In the genomic region with DNA sequence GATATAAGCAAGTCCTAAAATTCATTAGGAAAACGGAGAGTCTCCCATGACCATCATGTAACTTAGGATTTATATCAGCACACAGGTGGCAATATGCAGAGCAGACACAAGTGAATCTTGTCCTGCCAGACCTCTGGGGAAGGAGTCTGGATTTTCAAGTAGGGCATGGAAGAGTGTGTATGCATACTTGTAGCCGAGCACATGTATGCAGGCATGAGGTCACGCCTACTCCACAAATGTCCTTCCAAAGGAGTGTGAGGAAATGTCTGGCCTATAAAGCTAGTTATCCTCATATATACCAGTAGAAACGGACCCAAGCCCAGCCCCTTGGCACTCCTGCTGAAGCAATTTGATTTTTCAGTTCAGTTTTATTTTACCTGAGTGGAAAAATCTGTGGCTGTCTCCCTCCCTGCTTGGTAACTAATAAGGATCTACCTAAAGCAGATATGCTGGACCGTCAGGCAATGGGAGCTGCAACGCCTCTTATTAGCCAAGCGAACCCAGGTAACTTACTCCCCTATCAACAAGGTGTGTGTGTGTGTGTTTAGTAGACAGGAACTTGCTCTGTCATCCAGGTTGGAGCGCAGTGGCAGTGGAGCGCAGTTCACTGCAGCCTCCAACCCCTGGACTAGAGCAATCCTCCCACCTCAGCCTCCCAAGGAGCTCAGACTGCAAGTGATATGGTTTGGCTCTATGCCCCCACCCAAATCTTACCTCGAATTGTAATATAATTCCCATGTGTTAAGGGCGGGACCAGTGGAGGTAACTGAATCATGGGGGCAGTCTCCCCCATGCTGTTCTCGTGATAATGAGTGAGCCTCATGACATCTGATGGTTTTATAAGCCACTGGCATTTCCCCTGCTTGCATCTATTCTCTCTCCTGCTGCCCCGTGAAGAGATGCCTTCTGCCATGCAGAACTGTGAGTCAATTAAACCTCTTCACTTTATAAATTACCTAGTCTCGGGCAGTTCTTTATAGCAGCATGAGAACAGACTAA, we compare ENCODE assay signal across 17 cellular contexts. TPM values are rescaled to one million over a fixed set of nuclear protein-coding genes. Genes with fewer than 3 reads are reported as not detected.
DNase-seq lines count a peak whose midpoint lies in the region; ATAC-seq and TF ChIP-seq lines count a peak whose summit lies in the region.
"Had no signal": no experiment of that assay in that cellular context is flagged by ENCODE, and none has a peak within 500 bp of the region (broad histone marks: within the 10 kb centered on the region; RNA-seq: fewer than 3 reads in every experiment).

No MANE protein-coding gene starts in this region.

- peaks cover 48% of the 10 kb centered on the region for H3K4me1 Mint-ChIP-seq in activated T-cell treated with anti-CD3 and anti-CD28 coated beads, Interleukin-2, amount 50 U/mL, for 72 hours (ENCODE audit: low read depth)
- H3K4me1 Mint-ChIP-seq in brain = no peaks in the 10 kb centered on the region
- H3K4me1 Mint-ChIP-seq: nephron progenitor cell had no signal

- H3K9me3 Mint-ChIP-seq in activated T-cell treated with anti-CD3 and anti-CD28 coated beads, Interleukin-2, amount 50 U/mL, for 72 hours = peaks cover 7 to 8% of the 10 kb centered on the region in 2 donors
- H3K9me3 Mint-ChIP-seq in brain = no peaks in the 10 kb centered on the region
- H3K9me3 Mint-ChIP-seq: nephron progenitor cell had no signal

- H3K36me3 Mint-ChIP-seq in activated T-cell treated with anti-CD3 and anti-CD28 coated beads, Interleukin-2, amount 50 U/mL, for 72 hours (ENCODE audit: insufficient read depth in 2 of 2) = peaks cover 22 to 50% of the 10 kb centered on the region in 2 donors
- peaks cover 29% of the 10 kb centered on the region for H3K36me3 Mint-ChIP-seq in brain

- H3K27ac ChIP-seq in skin epidermis (peak overlapping the region in 5 of 21 experiments; percentile 4 to 99 (median 58)), left ventricle myocardium inferior (replicated peaks) (no peak overlapping the region)
- H3K27ac ChIP-seq: foreskin keratinocyte, right atrium auricular region had no signal

- H3K27ac Mint-ChIP-seq in activated T-cell treated with anti-CD3 and anti-CD28 coated beads, Interleukin-2, amount 50 U/mL, for 72 hours = peak overlapping the region; percentile 30
- H3K27ac Mint-ChIP-seq in brain = peak overlapping the region in 1 of 5 experiments; percentile 39
- H3K27ac Mint-ChIP-seq: nephron progenitor cell had no signal

- no peak for ATAC-seq in activated T-cell treated with anti-CD3 and anti-CD28 coated beads, Interleukin-2, amount 50 U/mL, for 72 hours (replicated peaks in 1 of 2)
- no peak for ATAC-seq in GM18505 (IDR thresholded peaks at IDR 0.05; ENCODE audit: unreplicated experiment)
- no peak for ATAC-seq in Right ventricle myocardium inferior
- ATAC-seq: foreskin keratinocyte had no signal

- peaks cover 50% of the 10 kb centered on the region for H3K4me1 ChIP-seq in left ventricle myocardium inferior

- no peaks in the 10 kb centered on the region for H3K27me3 ChIP-seq in left ventricle myocardium inferior (ENCODE audit: low read depth)
- H3K27me3 ChIP-seq: foreskin keratinocyte, right atrium auricular region had no signal

- no peak for TF ChIP-seq CTCF in brain (conservative IDR thresholded peaks at IDR 0.05)
- no peak for TF ChIP-seq CTCF in left ventricle myocardium inferior (IDR thresholded peaks at IDR 0.05; ENCODE audit: borderline replicate concordance)

- H3K4me3 Mint-ChIP-seq in activated T-cell treated with anti-CD3 and anti-CD28 coated beads, Interleukin-2, amount 50 U/mL, for 72 hours = no peak overlapping the region
- H3K4me3 Mint-ChIP-seq in brain = peak overlapping the region in 4 of 5 experiments; percentile 7 to 55 (median 34)
- H3K4me3 Mint-ChIP-seq: nephron progenitor cell had no signal

- no peaks in the 10 kb centered on the region for H3K27me3 Mint-ChIP-seq in activated T-cell treated with anti-CD3 and anti-CD28 coated beads, Interleukin-2, amount 50 U/mL, for 72 hours (ENCODE audit: low read depth)
- H3K27me3 Mint-ChIP-seq in brain = peaks cover 4% of the 10 kb centered on the region

- TF ChIP-seq POLR2A in GM18505 (IDR thresholded peaks at IDR 0.05; ENCODE audit: borderline replicate concordance, extremely low read depth, insufficient read depth, insufficient read length) = peak; percentile 62
- no peak for TF ChIP-seq POLR2A in erythroblast (IDR thresholded peaks at IDR 0.05; ENCODE audit: low read length)

- DNase-seq in activated T-cell treated with anti-CD3 and anti-CD28 coated beads, Interleukin-2, amount 50 U/mL, for 72 hours = peak in 1 of 2 donors; percentile 27
- DNase-seq in activated T-cell treated with anti-CD3 and anti-CD28 coated beads for 4 hours = no peak
- DNase-seq in erythroblast (lab: John Stamatoyannopoulos, UW) = no peak
- no peak for DNase-seq in Right ventricle myocardium inferior (ENCODE audit: missing footprints)
- DNase-seq in left ventricle myocardium inferior = no peak
- DNase-seq: activated gamma-delta T cell treated with Interleukin-2 at 50 U/mL for 16 hours; DMS 273 treated with DMSO at 0.1 percent for 48 hours; foreskin keratinocyte; KG1; NCI-H1417; NCI-H345; nephron progenitor cell; stimulated activated CD4-positive, alpha-beta T cell treated with anti-CD3 and anti-CD28 coated beads, Interleukin-2, amount 100 ng/mL, for 48 hours had no signal

- peak overlapping the region in 5 of 7 experiments; percentile 53 to 91 (median 83) for H3K4me3 ChIP-seq in skin epidermis
- H3K4me3 ChIP-seq in left ventricle myocardium inferior = no peak overlapping the region
- H3K4me3 ChIP-seq: right atrium auricular region had no signal

- H3K9me3 ChIP-seq in left ventricle myocardium inferior (replicated peaks) = no peaks in the 10 kb centered on the region
- H3K9me3 ChIP-seq: right atrium auricular region had no signal

- intact Hi-C loops in Right ventricle myocardium inferior (cut with DNase I) = loop anchor here (5.0 to 10.0 kb wide), 2 partner anchors 159 to 664 kb away; a partner anchor contains a TSS
- intact Hi-C loops in left ventricle myocardium inferior (cut with micrococcal nuclease) = no loop called here

- H3K36me3 ChIP-seq in left ventricle myocardium inferior = peaks cover 41% of the 10 kb centered on the region

RNA-seq across cellular contexts. Expression of a gene that starts 2.8 kb away (rescaled TPM):
- 100 to 1,000 TPM; 441 to 563 TPM for total RNA-seq in activated T-cell treated with anti-CD3 and anti-CD28 coated beads, Interleukin-2, amount 50 U/mL, for 72 hours
- 28.8 TPM for polyA plus RNA-seq in brain (ENCODE audit: insufficient read depth, low read depth, low replicate concordance)
- total RNA-seq in Right ventricle myocardium inferior (35.5 TPM), left ventricle myocardium inferior (42.2 TPM)

Comparison
In these comparisons a context has a peak if more than half of its experiments do, and no peak if none do; other contexts are left out.
1. H3K4me3 Mint-ChIP-seq: peak in brain (4 of 5); none in activated T-cell treated with anti-CD3 and anti-CD28 coated beads, Interleukin-2, amount 50 U/mL, for 72 hours (0 of 2).
2. RNA of a gene that starts 2.8 kb away (total RNA-seq): 441 to 563 TPM in activated T-cell treated with anti-CD3 and anti-CD28 coated beads, Interleukin-2, amount 50 U/mL, for 72 hours; 42.2 TPM in left ventricle myocardium inferior (single experiment) and 35.5 TPM in Right ventricle myocardium inferior (single experiment); every median in the first group is over 10 times any median in the second.